In the genomic region with DNA sequence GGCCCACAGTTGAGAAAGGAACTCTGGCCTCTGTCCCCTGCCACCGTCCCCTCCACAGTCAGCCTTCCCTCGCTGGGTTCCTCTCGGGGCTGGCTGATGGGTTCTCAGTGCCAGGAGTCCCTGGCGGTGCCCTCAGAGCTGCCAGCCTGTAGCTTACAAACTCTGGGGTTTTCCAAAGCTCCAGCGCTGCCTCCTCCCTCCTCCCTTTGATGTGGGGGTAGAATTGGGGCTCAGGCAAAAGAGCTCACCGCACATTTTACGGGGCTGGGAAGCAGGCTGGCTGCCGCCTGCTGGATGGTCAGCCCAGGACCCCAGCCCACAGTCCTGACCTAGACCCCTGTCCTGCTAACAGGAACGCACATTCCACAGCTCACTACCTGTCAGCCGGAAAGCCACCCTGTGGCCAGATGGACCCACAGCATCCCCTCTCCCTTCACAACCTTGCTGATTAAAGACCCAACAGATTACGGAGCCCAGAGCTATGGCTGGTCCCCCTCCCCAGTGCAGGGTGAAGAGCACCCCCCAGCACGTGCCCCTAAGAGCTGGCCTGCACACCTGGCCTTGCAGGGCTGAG, we compare ENCODE assay signal across 12 cellular contexts. TPM values are rescaled to one million over a fixed set of nuclear protein-coding genes. Genes with fewer than 3 reads are reported as not detected.
A peak's percentile ranks its signal among the peaks of the same experiment; 100 is the strongest.
DNase-seq lines count a peak whose midpoint lies in the region; ATAC-seq, FAIRE-seq and TF ChIP-seq lines count a peak whose summit lies in the region.
"Had no signal": no experiment of that assay in that cellular context is flagged by ENCODE, and none has a peak within 500 bp of the region (broad histone marks: within the 10 kb centered on the region; RNA-seq: fewer than 3 reads in every experiment).

No MANE protein-coding gene starts in this region.

- peak overlapping the region; percentile 47 for H3K9ac ChIP-seq in iPS-15b (ENCODE audit: low read depth, low read length)

- no peaks in the 10 kb centered on the region for H3K27me3 ChIP-seq in iPS-15b (ENCODE audit: control insufficient read depth, insufficient read depth, low read length)

- H3K36me3 ChIP-seq in iPS-15b (ENCODE audit: control insufficient read depth, insufficient read depth, low read length) = peaks cover 15% of the 10 kb centered on the region

- peak; percentile 40 for TF ChIP-seq CTCF in astrocyte of the cerebellum (IDR thresholded peaks at IDR 0.05; ENCODE audit: low read depth, low read length, missing control alignments)

- no peak for TF ChIP-seq POLR2A in GM12891 (IDR thresholded peaks at IDR 0.05; ENCODE audit: low read depth, low read length)

- peak; percentile 40 for FAIRE-seq in GM12891 (lab: Jason Lieb, UNC)

- no peaks in the 10 kb centered on the region for H3K9me3 ChIP-seq in iPS-15b (ENCODE audit: control insufficient read depth, insufficient read depth, low read length)

- H3K4me3 ChIP-seq in astrocyte of the cerebellum (ENCODE audit: low read depth, low read length) (no peak overlapping the region), iPS-15b (ENCODE audit: low read depth, low read length) (no peak overlapping the region), skin epidermis (no peak overlapping the region)
- H3K4me3 ChIP-seq: lung had no signal

- H3K27ac ChIP-seq in skin epidermis = peak overlapping the region in 14 of 21 experiments; percentile 14 to 89 (median 79)

- H3K4me1 ChIP-seq in iPS-15b (ENCODE audit: control insufficient read depth, insufficient read depth, low read length) = peaks cover 12% of the 10 kb centered on the region

- DNase-seq in GM12891 (ENCODE audit: insufficient read length, low spot score) = no peak
- no peak for DNase-seq in astrocyte of the cerebellum (ENCODE audit: low read depth)
- DNase-seq in activated naive CD4-positive, alpha-beta T cell treated with anti-CD3 and anti-CD28 coated beads, Interleukin-2, amount 50 U/mL, for 16 hours = no peak
- no peak for DNase-seq in NCI-H1694 treated with DMSO at 0.1 percent for 48 hours (lab: John Stamatoyannopoulos, UW)
- DNase-seq: activated T-cell treated with anti-CD3 and anti-CD28 coated beads for 4 hours; DMS79; stimulated activated CD4-positive, alpha-beta T cell treated with anti-CD3 and anti-CD28 coated beads, Interleukin-4, amount 100 ng/mL, for 1 hour had no signal

- in situ Hi-C loops in astrocyte of the cerebellum (cut with HindIII; ENCODE audit: low sequenced_read_pairs) = no loop called here

- ATAC-seq in HG02870 (IDR thresholded peaks at IDR 0.05; ENCODE audit: unreplicated experiment) (no peak), HG03469 (IDR thresholded peaks at IDR 0.05; ENCODE audit: unreplicated experiment) (no peak)

TF ChIP-seq in GM12891, 5 proteins besides CTCF, POLR2A, EP300 and RAD21:
- TF ChIP-seq SPI1 (IDR thresholded peaks at IDR 0.05; ENCODE audit: low read depth, low read length) = no peak
- TF ChIP-seq POU2F2 (IDR thresholded peaks at IDR 0.05; ENCODE audit: low read depth, low read length) = no peak
- TF ChIP-seq POLR2AphosphoS5 (IDR thresholded peaks at IDR 0.05; ENCODE audit: low read depth, low read length) = no peak
- no peak for TF ChIP-seq PAX5 (IDR thresholded peaks at IDR 0.05; ENCODE audit: insufficient read depth, low read length, severe bottlenecking)
- no peak for TF ChIP-seq TAF1 (IDR thresholded peaks at IDR 0.05; ENCODE audit: low read depth, low read length)
TF ChIP-seq in GM12891: peak in this region for 0.

RNA-seq across cellular contexts. Expression of gene VASN, which starts 6.0 kb away (rescaled TPM):
- 0.15 TPM for polyA plus RNA-seq in GM12891 (2012; ENCODE audit: low read depth, missing spikeins)

RNA-seq across cellular contexts. Expression of gene PAM16, which starts 26.5 kb away (rescaled TPM):
- 42.2 TPM for polyA plus RNA-seq in GM12891 (2012; ENCODE audit: low read depth, missing spikeins)

RNA-seq across cellular contexts. Expression of gene CORO7, which starts 38.7 kb away (rescaled TPM):
- 37.8 TPM for polyA plus RNA-seq in GM12891 (2012; ENCODE audit: low read depth, missing spikeins)

RNA-seq across cellular contexts. Expression of gene DNAJA3, which starts 48.0 kb away (rescaled TPM):
- 34.2 TPM for polyA plus RNA-seq in GM12891 (2012; ENCODE audit: low read depth, missing spikeins)
